Comparison of ENCODE assay signal across 1 cellular context in genomic region chr11:62546244-62546936, GRCh38.
TF ChIP-seq lines count a peak whose summit lies in the region.

A gene with protein sequence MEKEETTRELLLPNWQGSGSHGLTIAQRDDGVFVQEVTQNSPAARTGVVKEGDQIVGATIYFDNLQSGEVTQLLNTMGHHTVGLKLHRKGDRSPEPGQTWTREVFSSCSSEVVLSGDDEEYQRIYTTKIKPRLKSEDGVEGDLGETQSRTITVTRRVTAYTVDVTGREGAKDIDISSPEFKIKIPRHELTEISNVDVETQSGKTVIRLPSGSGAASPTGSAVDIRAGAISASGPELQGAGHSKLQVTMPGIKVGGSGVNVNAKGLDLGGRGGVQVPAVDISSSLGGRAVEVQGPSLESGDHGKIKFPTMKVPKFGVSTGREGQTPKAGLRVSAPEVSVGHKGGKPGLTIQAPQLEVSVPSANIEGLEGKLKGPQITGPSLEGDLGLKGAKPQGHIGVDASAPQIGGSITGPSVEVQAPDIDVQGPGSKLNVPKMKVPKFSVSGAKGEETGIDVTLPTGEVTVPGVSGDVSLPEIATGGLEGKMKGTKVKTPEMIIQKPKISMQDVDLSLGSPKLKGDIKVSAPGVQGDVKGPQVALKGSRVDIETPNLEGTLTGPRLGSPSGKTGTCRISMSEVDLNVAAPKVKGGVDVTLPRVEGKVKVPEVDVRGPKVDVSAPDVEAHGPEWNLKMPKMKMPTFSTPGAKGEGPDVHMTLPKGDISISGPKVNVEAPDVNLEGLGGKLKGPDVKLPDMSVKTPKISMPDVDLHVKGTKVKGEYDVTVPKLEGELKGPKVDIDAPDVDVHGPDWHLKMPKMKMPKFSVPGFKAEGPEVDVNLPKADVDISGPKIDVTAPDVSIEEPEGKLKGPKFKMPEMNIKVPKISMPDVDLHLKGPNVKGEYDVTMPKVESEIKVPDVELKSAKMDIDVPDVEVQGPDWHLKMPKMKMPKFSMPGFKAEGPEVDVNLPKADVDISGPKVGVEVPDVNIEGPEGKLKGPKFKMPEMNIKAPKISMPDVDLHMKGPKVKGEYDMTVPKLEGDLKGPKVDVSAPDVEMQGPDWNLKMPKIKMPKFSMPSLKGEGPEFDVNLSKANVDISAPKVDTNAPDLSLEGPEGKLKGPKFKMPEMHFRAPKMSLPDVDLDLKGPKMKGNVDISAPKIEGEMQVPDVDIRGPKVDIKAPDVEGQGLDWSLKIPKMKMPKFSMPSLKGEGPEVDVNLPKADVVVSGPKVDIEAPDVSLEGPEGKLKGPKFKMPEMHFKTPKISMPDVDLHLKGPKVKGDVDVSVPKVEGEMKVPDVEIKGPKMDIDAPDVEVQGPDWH (N-terminal part only) (minus strand): TSS chr11:62546806. CDS start chr11:62536098, 10,708 bp downstream.

TF ChIP-seq in HepG2, 621 proteins besides CTCF, POLR2A, EP300 and RAD21 (continued from another document and continues in another):
- 0 out of 2 replicates have a peak, but pooled peaks have one; percentile 20 for TF ChIP-seq ZNF121 (CRISPR knock-in tag; IDR thresholded peaks at IDR 0.05)
- peak; percentile 20; the same call in 1 of the 2 replicates for TF ChIP-seq SOX5 (CRISPR knock-in tag; IDR thresholded peaks at IDR 0.05; ENCODE audit: borderline replicate concordance)
- 0 out of 2 replicates have a peak, but pooled peaks have one; percentile 5 for TF ChIP-seq ARNTL (CRISPR knock-in tag; IDR thresholded peaks at IDR 0.05)
- no peak for TF ChIP-seq MTA3 (CRISPR knock-in tag; IDR thresholded peaks at IDR 0.05)
- TF ChIP-seq ZNF652 (CRISPR knock-in tag; IDR thresholded peaks at IDR 0.05; ENCODE audit: borderline replicate concordance, low read depth) = no peak
- TF ChIP-seq ZNF629 (CRISPR knock-in tag; conservative IDR thresholded peaks at IDR 0.05) = no peak
- TF ChIP-seq CHD2 (IDR thresholded peaks at IDR 0.05; ENCODE audit: low read depth, low read length) = no peak
- TF ChIP-seq ZNF414 (CRISPR knock-in tag; IDR thresholded peaks at IDR 0.05) = peak; percentile 21; the same call in 1 of the 2 replicates
- TF ChIP-seq ARID5B (CRISPR knock-in tag; IDR thresholded peaks at IDR 0.05) = no peak
- no peak for TF ChIP-seq MXD4 (CRISPR knock-in tag; IDR thresholded peaks at IDR 0.05)
- TF ChIP-seq FOXK1 (CRISPR knock-in tag; IDR thresholded peaks at IDR 0.05; ENCODE audit: borderline replicate concordance, low read depth) = no peak
- TF ChIP-seq, protein P1, sequence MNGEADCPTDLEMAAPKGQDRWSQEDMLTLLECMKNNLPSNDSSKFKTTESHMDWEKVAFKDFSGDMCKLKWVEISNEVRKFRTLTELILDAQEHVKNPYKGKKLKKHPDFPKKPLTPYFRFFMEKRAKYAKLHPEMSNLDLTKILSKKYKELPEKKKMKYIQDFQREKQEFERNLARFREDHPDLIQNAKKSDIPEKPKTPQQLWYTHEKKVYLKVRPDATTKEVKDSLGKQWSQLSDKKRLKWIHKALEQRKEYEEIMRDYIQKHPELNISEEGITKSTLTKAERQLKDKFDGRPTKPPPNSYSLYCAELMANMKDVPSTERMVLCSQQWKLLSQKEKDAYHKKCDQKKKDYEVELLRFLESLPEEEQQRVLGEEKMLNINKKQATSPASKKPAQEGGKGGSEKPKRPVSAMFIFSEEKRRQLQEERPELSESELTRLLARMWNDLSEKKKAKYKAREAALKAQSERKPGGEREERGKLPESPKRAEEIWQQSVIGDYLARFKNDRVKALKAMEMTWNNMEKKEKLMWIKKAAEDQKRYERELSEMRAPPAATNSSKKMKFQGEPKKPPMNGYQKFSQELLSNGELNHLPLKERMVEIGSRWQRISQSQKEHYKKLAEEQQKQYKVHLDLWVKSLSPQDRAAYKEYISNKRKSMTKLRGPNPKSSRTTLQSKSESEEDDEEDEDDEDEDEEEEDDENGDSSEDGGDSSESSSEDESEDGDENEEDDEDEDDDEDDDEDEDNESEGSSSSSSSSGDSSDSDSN (CRISPR knock-in tag; IDR thresholded peaks at IDR 0.05) = peak; percentile 88
- TF ChIP-seq, protein P2, sequence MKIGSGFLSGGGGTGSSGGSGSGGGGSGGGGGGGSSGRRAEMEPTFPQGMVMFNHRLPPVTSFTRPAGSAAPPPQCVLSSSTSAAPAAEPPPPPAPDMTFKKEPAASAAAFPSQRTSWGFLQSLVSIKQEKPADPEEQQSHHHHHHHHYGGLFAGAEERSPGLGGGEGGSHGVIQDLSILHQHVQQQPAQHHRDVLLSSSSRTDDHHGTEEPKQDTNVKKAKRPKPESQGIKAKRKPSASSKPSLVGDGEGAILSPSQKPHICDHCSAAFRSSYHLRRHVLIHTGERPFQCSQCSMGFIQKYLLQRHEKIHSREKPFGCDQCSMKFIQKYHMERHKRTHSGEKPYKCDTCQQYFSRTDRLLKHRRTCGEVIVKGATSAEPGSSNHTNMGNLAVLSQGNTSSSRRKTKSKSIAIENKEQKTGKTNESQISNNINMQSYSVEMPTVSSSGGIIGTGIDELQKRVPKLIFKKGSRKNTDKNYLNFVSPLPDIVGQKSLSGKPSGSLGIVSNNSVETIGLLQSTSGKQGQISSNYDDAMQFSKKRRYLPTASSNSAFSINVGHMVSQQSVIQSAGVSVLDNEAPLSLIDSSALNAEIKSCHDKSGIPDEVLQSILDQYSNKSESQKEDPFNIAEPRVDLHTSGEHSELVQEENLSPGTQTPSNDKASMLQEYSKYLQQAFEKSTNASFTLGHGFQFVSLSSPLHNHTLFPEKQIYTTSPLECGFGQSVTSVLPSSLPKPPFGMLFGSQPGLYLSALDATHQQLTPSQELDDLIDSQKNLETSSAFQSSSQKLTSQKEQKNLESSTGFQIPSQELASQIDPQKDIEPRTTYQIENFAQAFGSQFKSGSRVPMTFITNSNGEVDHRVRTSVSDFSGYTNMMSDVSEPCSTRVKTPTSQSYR (CRISPR knock-in tag; IDR thresholded peaks at IDR 0.05; ENCODE audit: borderline replicate concordance) = no peak
- peak; percentile 23; the same call in 1 of the 2 replicates for TF ChIP-seq MED1 (CRISPR knock-in tag; IDR thresholded peaks at IDR 0.05)
- TF ChIP-seq JUNB (CRISPR knock-in tag; IDR thresholded peaks at IDR 0.05; ENCODE audit: borderline replicate concordance) = no peak
- 0 out of 2 replicates have a peak, but pooled peaks have one; percentile 12 for TF ChIP-seq ZNF234 (CRISPR knock-in tag; conservative IDR thresholded peaks at IDR 0.05)
- no peak for TF ChIP-seq FOXP4 (CRISPR knock-in tag; IDR thresholded peaks at IDR 0.05)
- TF ChIP-seq, protein P3, sequence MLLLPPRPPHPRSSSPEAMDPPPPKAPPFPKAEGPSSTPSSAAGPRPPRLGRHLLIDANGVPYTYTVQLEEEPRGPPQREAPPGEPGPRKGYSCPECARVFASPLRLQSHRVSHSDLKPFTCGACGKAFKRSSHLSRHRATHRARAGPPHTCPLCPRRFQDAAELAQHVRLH (CRISPR knock-in tag; IDR thresholded peaks at IDR 0.05; ENCODE audit: borderline replicate concordance, low read depth) = no peak
- TF ChIP-seq RELA (CRISPR knock-in tag; IDR thresholded peaks at IDR 0.05) = no peak
- no peak for TF ChIP-seq FOXP1 (IDR thresholded peaks at IDR 0.05)
- TF ChIP-seq FOXP1 (CRISPR knock-in tag; IDR thresholded peaks at IDR 0.05) = no peak
- TF ChIP-seq KLF6 (CRISPR knock-in tag; IDR thresholded peaks at IDR 0.05) = peak; percentile 43; the same call in 1 of the 2 replicates
- TF ChIP-seq, protein P4, sequence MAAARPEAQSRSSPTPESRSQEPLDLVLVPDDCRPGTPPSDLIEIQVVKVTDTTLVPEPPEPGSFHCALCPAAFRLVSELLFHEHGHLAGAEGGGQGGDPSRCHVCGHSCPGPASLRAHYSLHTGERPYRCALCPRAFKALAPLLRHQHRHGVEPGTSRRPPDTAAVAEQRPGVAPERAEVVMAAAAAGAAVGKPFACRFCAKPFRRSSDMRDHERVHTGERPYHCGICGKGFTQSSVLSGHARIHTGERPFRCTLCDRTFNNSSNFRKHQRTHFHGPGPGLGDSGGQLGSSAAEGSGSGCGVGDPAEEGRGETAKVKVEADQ (CRISPR knock-in tag; IDR thresholded peaks at IDR 0.05; ENCODE audit: borderline replicate concordance) = 0 out of 2 replicates have a peak, but pooled peaks have one; percentile 45
- TF ChIP-seq, protein P5, sequence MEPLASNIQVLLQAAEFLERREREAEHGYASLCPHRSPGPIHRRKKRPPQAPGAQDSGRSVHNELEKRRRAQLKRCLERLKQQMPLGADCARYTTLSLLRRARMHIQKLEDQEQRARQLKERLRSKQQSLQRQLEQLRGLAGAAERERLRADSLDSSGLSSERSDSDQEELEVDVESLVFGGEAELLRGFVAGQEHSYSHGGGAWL (CRISPR knock-in tag; IDR thresholded peaks at IDR 0.05) = peak; percentile 60; the same call in 1 of the 2 replicates
- TF ChIP-seq STAT5B (CRISPR knock-in tag; IDR thresholded peaks at IDR 0.05) = no peak
- TF ChIP-seq, protein P6, sequence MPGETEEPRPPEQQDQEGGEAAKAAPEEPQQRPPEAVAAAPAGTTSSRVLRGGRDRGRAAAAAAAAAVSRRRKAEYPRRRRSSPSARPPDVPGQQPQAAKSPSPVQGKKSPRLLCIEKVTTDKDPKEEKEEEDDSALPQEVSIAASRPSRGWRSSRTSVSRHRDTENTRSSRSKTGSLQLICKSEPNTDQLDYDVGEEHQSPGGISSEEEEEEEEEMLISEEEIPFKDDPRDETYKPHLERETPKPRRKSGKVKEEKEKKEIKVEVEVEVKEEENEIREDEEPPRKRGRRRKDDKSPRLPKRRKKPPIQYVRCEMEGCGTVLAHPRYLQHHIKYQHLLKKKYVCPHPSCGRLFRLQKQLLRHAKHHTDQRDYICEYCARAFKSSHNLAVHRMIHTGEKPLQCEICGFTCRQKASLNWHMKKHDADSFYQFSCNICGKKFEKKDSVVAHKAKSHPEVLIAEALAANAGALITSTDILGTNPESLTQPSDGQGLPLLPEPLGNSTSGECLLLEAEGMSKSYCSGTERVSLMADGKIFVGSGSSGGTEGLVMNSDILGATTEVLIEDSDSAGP (CRISPR knock-in tag; IDR thresholded peaks at IDR 0.05; ENCODE audit: borderline replicate concordance) = no peak
- TF ChIP-seq HOXA3 (CRISPR knock-in tag; IDR thresholded peaks at IDR 0.05) = peak; percentile 10; the same call in 1 of the 2 replicates
- TF ChIP-seq, protein P7, sequence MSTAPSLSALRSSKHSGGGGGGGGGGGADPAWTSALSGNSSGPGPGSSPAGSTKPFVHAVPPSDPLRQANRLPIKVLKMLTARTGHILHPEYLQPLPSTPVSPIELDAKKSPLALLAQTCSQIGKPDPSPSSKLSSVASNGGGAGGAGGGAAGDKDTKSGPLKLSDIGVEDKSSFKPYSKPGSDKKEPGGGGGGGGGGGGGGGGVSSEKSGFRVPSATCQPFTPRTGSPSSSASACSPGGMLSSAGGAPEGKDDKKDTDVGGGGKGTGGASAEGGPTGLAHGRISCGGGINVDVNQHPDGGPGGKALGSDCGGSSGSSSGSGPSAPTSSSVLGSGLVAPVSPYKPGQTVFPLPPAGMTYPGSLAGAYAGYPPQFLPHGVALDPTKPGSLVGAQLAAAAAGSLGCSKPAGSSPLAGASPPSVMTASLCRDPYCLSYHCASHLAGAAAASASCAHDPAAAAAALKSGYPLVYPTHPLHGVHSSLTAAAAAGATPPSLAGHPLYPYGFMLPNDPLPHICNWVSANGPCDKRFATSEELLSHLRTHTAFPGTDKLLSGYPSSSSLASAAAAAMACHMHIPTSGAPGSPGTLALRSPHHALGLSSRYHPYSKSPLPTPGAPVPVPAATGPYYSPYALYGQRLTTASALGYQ (CRISPR knock-in tag; IDR thresholded peaks at IDR 0.05) = no peak
- no peak for TF ChIP-seq SRF (IDR thresholded peaks at IDR 0.05; ENCODE audit: low read depth, low read length)
- no peak for TF ChIP-seq MEF2D (CRISPR knock-in tag; IDR thresholded peaks at IDR 0.05)
